In genomic region chr17:16217002-16217635, GRCh38 we compare ENCODE assay signal across 1 cellular context.
TF ChIP-seq lines count a peak whose summit lies in the region.

Gene PIGL, plus strand, starts transcription at chr17:16217210. Its CDS starts 17 bp downstream, at chr17:16217227.

TF ChIP-seq in HEK293, 187 proteins besides CTCF, POLR2A, EP300 and RAD21 (continued from another document):
- TF ChIP-seq REST (tag by site-specific recombination; IDR thresholded peaks at IDR 0.05), result peak; percentile 40
- TF ChIP-seq ZBTB17 (tag by site-specific recombination; IDR thresholded peaks at IDR 0.05), result peak; percentile 75
- peak; percentile 96 for TF ChIP-seq TRIM28 (IDR thresholded peaks at IDR 0.05; ENCODE audit: borderline replicate concordance, low read length)
- peak; percentile 100 for TF ChIP-seq ZBTB11 (tag by site-specific recombination; conservative IDR thresholded peaks at IDR 0.05; ENCODE audit: low read depth)
- TF ChIP-seq ZNF18 (tag by site-specific recombination; IDR thresholded peaks at IDR 0.05), result no peak
